In genomic region chr7:77348371-77348813, GRCh38 we compare ENCODE assay signal across 11 cellular contexts.
DNase-seq lines count a peak whose midpoint lies in the region; ATAC-seq and TF ChIP-seq lines count a peak whose summit lies in the region.
"Had no signal": no experiment of that assay in that cellular context is flagged by ENCODE, and none has a peak within 500 bp of the region (broad histone marks: within the 10 kb centered on the region; RNA-seq: fewer than 3 reads in every experiment).

No MANE protein-coding gene starts in this region.

- ATAC-seq in GM21786 (IDR thresholded peaks at IDR 0.05; ENCODE audit: unreplicated experiment): no peak
- ATAC-seq: CD8-positive, alpha-beta T cell had no signal

- H3K9me3 ChIP-seq in WERI-Rb-1 (ENCODE audit: severe bottlenecking): no peaks in the 10 kb centered on the region
- H3K9me3 ChIP-seq: right lobe of liver had no signal

- no peaks in the 10 kb centered on the region for H3K27me3 ChIP-seq in WERI-Rb-1 (ENCODE audit: insufficient read depth, low read depth, severe bottlenecking)
- H3K27me3 ChIP-seq: right lobe of liver had no signal

- no peaks in the 10 kb centered on the region for H3K36me3 ChIP-seq in WERI-Rb-1
- H3K36me3 ChIP-seq: right lobe of liver had no signal

- no peak overlapping the region for H3K4me3 ChIP-seq in AG09309 (ENCODE audit: control insufficient read depth, low read depth, low read length)
- no peak overlapping the region for H3K4me3 ChIP-seq in fibroblast of villous mesenchyme (ENCODE audit: low read depth, low read length)
- no peak overlapping the region for H3K4me3 ChIP-seq in WERI-Rb-1 (ENCODE audit: low read depth, low read length)
- H3K4me3 ChIP-seq: right lobe of liver had no signal

- DNase-seq in AG09309 (ENCODE audit: low read depth): peak; percentile 40
- peak; percentile 75 for DNase-seq in NCI-H69 (lab: John Stamatoyannopoulos, UW)
- DNase-seq in fibroblast of villous mesenchyme (ENCODE audit: low read depth): peak; percentile 82
- DNase-seq in non-pigmented ciliary epithelial cell (ENCODE audit: low read depth): peak; percentile 67
- DNase-seq in WERI-Rb-1: no peak
- no peak for DNase-seq in NCI-H1092 (lab: John Stamatoyannopoulos, UW)
- DNase-seq in NCI-H524 (lab: John Stamatoyannopoulos, UW): no peak
- DNase-seq: CD8-positive, alpha-beta T cell; right lobe of liver had no signal

- no peak overlapping the region for H3K27ac ChIP-seq in WERI-Rb-1
- H3K27ac ChIP-seq: epithelial cell of prostate, right lobe of liver had no signal

- TF ChIP-seq CTCF in AG09309 (IDR thresholded peaks at IDR 0.05; ENCODE audit: control insufficient read depth, insufficient read depth, low read depth, low read length, missing control alignments) (peak; percentile 14), fibroblast of villous mesenchyme (IDR thresholded peaks at IDR 0.05; ENCODE audit: insufficient read depth, low read depth, low read length) (no peak), WERI-Rb-1 (IDR thresholded peaks at IDR 0.05; ENCODE audit: low read depth, low read length) (no peak)

Comparison
In these comparisons a context has a peak if more than half of its experiments do, and no peak if none do; other contexts are left out.
1. DNase-seq: peak in AG09309 (single experiment), NCI-H69 (single experiment), fibroblast of villous mesenchyme (single experiment) and non-pigmented ciliary epithelial cell (single experiment); none in WERI-Rb-1 (single experiment), NCI-H1092 (single experiment) and NCI-H524 (0 of 2).